ENCODE assay signal across 8 cellular contexts in genomic region chr6:71478834-71479541, GRCh38.
A peak's percentile ranks its signal among the peaks of the same experiment; 100 is the strongest.
DNase-seq lines count a peak whose midpoint lies in the region; ATAC-seq and TF ChIP-seq lines count a peak whose summit lies in the region.

No MANE protein-coding gene starts in this region.

- peaks cover 7% of the 10 kb centered on the region for H3K27me3 Mint-ChIP-seq in neural progenitor cell (ENCODE audit: insufficient read depth, low read depth)

- TF ChIP-seq CTCF in neural progenitor cell (IDR thresholded peaks at IDR 0.05): no peak

- H3K36me3 Mint-ChIP-seq in neural progenitor cell: no peaks in the 10 kb centered on the region

- H2AFZ ChIP-seq in neural progenitor cell (replicated peaks): peak overlapping the region; percentile 36

- no peaks in the 10 kb centered on the region for H4K20me1 ChIP-seq in neural progenitor cell (ENCODE audit: low read depth)

- no peak overlapping the region for H3K4me3 ChIP-seq in neural progenitor cell

- peak; percentile 38 for ATAC-seq in esophagus mucosa

- H3K9me3 Mint-ChIP-seq in neural progenitor cell: no peaks in the 10 kb centered on the region

- DNase-seq in AG20443 (ENCODE audit: low spot score): peak; percentile 69
- peak; percentile 56 for DNase-seq in RKO (ENCODE audit: low spot score)
- DNase-seq in neural progenitor cell (ENCODE audit: low spot score): peak; percentile 36
- no peak for DNase-seq in SHP77 treated with DMSO at 0.1 percent for 48 hours (lab: John Stamatoyannopoulos, UW)
- DNase-seq in posterior cingulate gyrus: no peak
- DNase-seq in NCI-H2171 treated with DMSO at 0.1 percent for 48 hours (lab: John Stamatoyannopoulos, UW): no peak
- DNase-seq in GDM1 (lab: John Stamatoyannopoulos, UW): no peak

- H3K27ac Mint-ChIP-seq in neural progenitor cell: peak overlapping the region; percentile 99

- no peak overlapping the region for H3K27ac ChIP-seq in neural progenitor cell

- intact Hi-C loops in posterior cingulate gyrus (cut with DNase I): no loop called here

- H3F3A ChIP-seq in neural progenitor cell (ENCODE audit: low read depth): no peaks in the 10 kb centered on the region

- no peak overlapping the region for H3K9ac ChIP-seq in neural progenitor cell

- no peaks in the 10 kb centered on the region for H3K79me2 ChIP-seq in neural progenitor cell (ENCODE audit: low read depth)

- peak overlapping the region; percentile 27 for H3K4me3 Mint-ChIP-seq in neural progenitor cell

- no peaks in the 10 kb centered on the region for H3K27me3 ChIP-seq in neural progenitor cell

- H3K4me2 ChIP-seq in neural progenitor cell: no peak overlapping the region

- no peaks in the 10 kb centered on the region for H3K9me3 ChIP-seq in neural progenitor cell (ENCODE audit: low read depth)

- H3K4me1 ChIP-seq in neural progenitor cell: peaks cover 11% of the 10 kb centered on the region

- H3K36me3 ChIP-seq in neural progenitor cell: no peaks in the 10 kb centered on the region

- H3K4me1 Mint-ChIP-seq in neural progenitor cell: peaks cover 52% of the 10 kb centered on the region

Comparison
In these comparisons a context has a peak if more than half of its experiments do, and no peak if none do; other contexts are left out.
1. DNase-seq: peak in AG20443 (single experiment), RKO (single experiment) and neural progenitor cell (single experiment); none in SHP77 treated with DMSO at 0.1 percent for 48 hours (single experiment), posterior cingulate gyrus (0 of 10), NCI-H2171 treated with DMSO at 0.1 percent for 48 hours (single experiment) and GDM1 (single experiment).